ENCODE assay signal across 10 cellular contexts in the genomic region with DNA sequence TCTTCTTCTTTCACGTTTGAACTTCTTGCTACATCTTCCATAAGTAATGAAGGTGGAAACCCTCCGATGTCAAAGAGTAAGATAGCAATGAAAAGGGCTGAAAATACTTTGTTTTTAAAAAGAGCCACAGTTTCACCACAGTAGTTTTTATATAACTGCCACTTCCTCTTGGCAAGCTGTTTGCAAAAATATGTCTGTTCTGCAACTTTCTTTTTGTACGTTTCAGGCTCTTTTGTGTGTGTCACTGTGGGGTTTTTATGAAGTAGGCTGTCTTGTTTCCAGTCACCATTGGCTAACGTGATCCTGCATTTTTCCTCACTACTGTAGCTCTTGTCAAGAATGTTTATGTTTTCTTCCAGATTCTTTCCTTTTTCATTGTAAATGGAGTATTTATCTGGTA. TPM values are rescaled to one million over a fixed set of nuclear protein-coding genes. Genes with fewer than 3 reads are reported as not detected.
A peak's percentile ranks its signal among the peaks of the same experiment; 100 is the strongest.
DNase-seq lines count a peak whose midpoint lies in the region; ATAC-seq and TF ChIP-seq lines count a peak whose summit lies in the region.
"Had no signal": no experiment of that assay in that cellular context is flagged by ENCODE, and none has a peak within 500 bp of the region (broad histone marks: within the 10 kb centered on the region; RNA-seq: fewer than 3 reads in every experiment).

No MANE protein-coding gene starts in this region.

- no TSS peak for BruUV-seq in A673 (replicated peaks; lab: Mats Ljungman, UMichigan)

- ATAC-seq in GM18868 (IDR thresholded peaks at IDR 0.05; ENCODE audit: unreplicated experiment), result peak; percentile 80
- ATAC-seq in GM19467 (IDR thresholded peaks at IDR 0.05; ENCODE audit: unreplicated experiment), result no peak

- intact Hi-C loops in A673 (cut with micrococcal nuclease; ENCODE audit: unreplicated experiment), result no loop called here
- intact Hi-C loops in ascending aorta (cut with DNase I), result loop anchor here (5.0 kb wide), 1 partner anchor 58 kb away; no protein-coding TSS in a partner anchor
- intact Hi-C loops in uterus (cut with DNase I; ENCODE audit: low total_unique reads), result no loop called here

- H3K9me3 ChIP-seq in A673 (ENCODE audit: low read depth, low read length, poor library complexity, severe bottlenecking) (no peaks in the 10 kb centered on the region), ascending aorta (no peaks in the 10 kb centered on the region), uterus (no peaks in the 10 kb centered on the region)

- H3K27ac ChIP-seq in A673 (ENCODE audit: low read depth, low read length, poor library complexity, severe bottlenecking) (no peak overlapping the region), HL-60 (replicated peaks) (peak overlapping the region; percentile 70), ascending aorta (peak overlapping the region; percentile 10 to 34), uterus (no peak overlapping the region)

- H3K4me3 ChIP-seq in A673 (ENCODE audit: low read depth, low read length, poor library complexity, severe bottlenecking) (no peak overlapping the region), HL-60 (replicated peaks; ENCODE audit: insufficient read depth, low read length) (no peak overlapping the region), ascending aorta (no peak overlapping the region), uterus (no peak overlapping the region)

- CTCF ChIA-PET in A673 (lab: Charles Lee), result no interaction called here

- H3K27me3 ChIP-seq in A673 (replicated peaks; ENCODE audit: insufficient read depth, low read depth, low read length, poor library complexity) (no peaks in the 10 kb centered on the region), HL-60 (ENCODE audit: insufficient read depth, poor library complexity, severe bottlenecking) (no peaks in the 10 kb centered on the region), ascending aorta (no peaks in the 10 kb centered on the region), uterus (no peaks in the 10 kb centered on the region)

- no peak for TF ChIP-seq POLR2A in uterus (IDR thresholded peaks at IDR 0.05)

- H3K36me3 ChIP-seq in A673 (ENCODE audit: insufficient read depth, low read length, poor library complexity, severe bottlenecking) (no peaks in the 10 kb centered on the region), ascending aorta (no peaks in the 10 kb centered on the region), uterus (no peaks in the 10 kb centered on the region)

- POLR2A ChIA-PET in A673 (lab: Charles Lee; ENCODE audit: low non-redundant PET), result no interaction called here

- TF ChIP-seq CTCF in A673 (conservative IDR thresholded peaks at IDR 0.05; ENCODE audit: low read depth, low read length), result no peak
- TF ChIP-seq CTCF in HL-60 (IDR thresholded peaks at IDR 0.05; ENCODE audit: insufficient read depth, low read length), result no peak
- TF ChIP-seq CTCF in ascending aorta (IDR thresholded peaks at IDR 0.05), result no peak
- no peak for TF ChIP-seq CTCF in uterus (IDR thresholded peaks at IDR 0.05)

- peaks cover 3% of the 10 kb centered on the region for H3K4me1 ChIP-seq in A673 (ENCODE audit: insufficient read depth, low read length, poor library complexity, severe bottlenecking)
- H3K4me1 ChIP-seq in ascending aorta, result peaks cover 3 to 21% of the 10 kb centered on the region in 2 donors
- no peaks in the 10 kb centered on the region for H3K4me1 ChIP-seq in uterus

- peak; percentile 22 for DNase-seq in A673 (ENCODE audit: low spot score)
- DNase-seq in HL-60 (ENCODE audit: low read depth in 1 of 2, low spot score in 1 of 2), result peak in 1 of 2 experiments; percentile 32
- DNase-seq in ascending aorta (ENCODE audit: low spot score in 2 of 2), result no peak
- no peak for DNase-seq in uterus
- DNase-seq in midbrain (lab: John Stamatoyannopoulos, UW), result no peak
- DNase-seq in DMS 273 treated with DMSO at 0.1 percent for 48 hours (lab: John Stamatoyannopoulos, UW), result no peak
- DNase-seq: NCI-H187 treated with DMSO at 0.1 percent for 48 hours, SHP77 had no signal

RNA-seq across cellular contexts. Expression of a gene that starts 55.6 kb away (rescaled TPM):
- total RNA-seq in A673 (2021) (2.9 and 3.0 TPM in 2 replicates), ascending aorta (2.9 TPM), uterus (10 to 100 TPM; 10.5 to 63.0 (median 15.9) TPM)

Comparison
In these comparisons a context has a peak if more than half of its experiments do, and no peak if none do; other contexts are left out.
1. H3K27ac ChIP-seq: peak in HL-60 (single experiment) and ascending aorta (2 of 2); none in A673 (single experiment) and uterus (0 of 2).